Comparison of ENCODE assay signal across 35 cellular contexts in genomic region chr3:145620486-145620885, GRCh38.
"Had no signal": no experiment of that assay in that cellular context is flagged by ENCODE, and none has a peak within 500 bp of the region (broad histone marks: within the 10 kb centered on the region; RNA-seq: fewer than 3 reads in every experiment).

No MANE protein-coding gene starts in this region.

- H3K9ac ChIP-seq: KMS-11 had no signal

- H3K27ac ChIP-seq: KMS-11 had no signal

- H3K4me3 ChIP-seq: MG63 had no signal

- H3K36me3 ChIP-seq: MG63 had no signal

- H3K4me2 ChIP-seq: KMS-11 had no signal

- DNase-seq: Karpas-422, Kasumi-1, MG63, MM.1S, MV-4-11, NCI-H1048, NCI-H1092, NCI-H1092 treated with DMSO at 0.1 percent for 48 hours, NCI-H1105, NCI-H1105 treated with DMSO at 0.1 percent for 48 hours, NCI-H1417, NCI-H1417 treated with DMSO at 0.1 percent for 48 hours, NCI-H1436, NCI-H1436 treated with DMSO at 0.1 percent for 48 hours, NCI-H146, NCI-H1694, NCI-H1694 treated with DMSO at 0.1 percent for 48 hours, NCI-H187, NCI-H187 treated with DMSO at 0.1 percent for 48 hours, NCI-H1930, NCI-H2029, NCI-H2029 treated with DMSO at 0.1 percent for 48 hours, NCI-H2081, NCI-H2081 treated with DMSO at 0.1 percent for 48 hours, NCI-H2107, NCI-H2171, NCI-H2171 treated with DMSO at 0.1 percent for 48 hours, NCI-H2227 treated with DMSO at 0.1 percent for 48 hours, NCI-H226, NCI-H345, NCI-H446, NCI-H446 treated with DMSO at 0.1 percent for 48 hours, NCI-H510A, NCI-H510A treated with DMSO at 0.1 percent for 48 hours had no signal

- H3K27me3 ChIP-seq: MG63 had no signal

- H3K9me3 ChIP-seq: MG63 had no signal
